ENCODE assay signal across 9 cellular contexts in genomic region chr4:72468904-72469502, GRCh38.
DNase-seq lines count a peak whose midpoint lies in the region; ATAC-seq and TF ChIP-seq lines count a peak whose summit lies in the region.
"Had no signal": no experiment of that assay in that cellular context is flagged by ENCODE, and none has a peak within 500 bp of the region (broad histone marks: within the 10 kb centered on the region; RNA-seq: fewer than 3 reads in every experiment).

No MANE protein-coding gene starts in this region.

- no peak overlapping the region for H3K4me2 ChIP-seq in PC-9

- no peaks in the 10 kb centered on the region for H3K27me3 ChIP-seq in PC-9 (ENCODE audit: insufficient read depth, low read depth)
- H3K27me3 ChIP-seq: stomach had no signal

- POLR2A ChIA-PET in activated CD8-positive, alpha-beta T cell treated with anti-CD3 and anti-CD28 coated beads for 36 hours (lab: Charles Lee), result no interaction called here
- POLR2A ChIA-PET in activated CD8-positive, alpha-beta T cell treated with anti-CD3 and anti-CD28 coated beads, Interleukin-2, amount 10 ng/mL, durations not matched to agents 7 days and 5 days (lab: Charles Lee), result no interaction called here
- POLR2A ChIA-PET in PC-9 (lab: Charles Lee; ENCODE audit: unreplicated experiment), result no interaction called here

- H3K4me3 ChIP-seq in PC-9, result no peak overlapping the region
- H3K4me3 ChIP-seq: stomach had no signal

- H2AFZ ChIP-seq in PC-9, result no peak overlapping the region

- H3K9me3 Mint-ChIP-seq in activated CD8-positive, alpha-beta T cell treated with anti-CD3 and anti-CD28 coated beads for 36 hours, result peaks cover 1% of the 10 kb centered on the region
- no peaks in the 10 kb centered on the region for H3K9me3 Mint-ChIP-seq in activated CD8-positive, alpha-beta T cell treated with anti-CD3 and anti-CD28 coated beads, Interleukin-2, amount 10 ng/mL, durations not matched to agents 7 days and 5 days (ENCODE audit: insufficient read depth)
- peaks cover 6% of the 10 kb centered on the region for H3K9me3 Mint-ChIP-seq in type B pancreatic cell

- no peak for ATAC-seq in activated CD8-positive, alpha-beta T cell treated with anti-CD3 and anti-CD28 coated beads for 36 hours
- ATAC-seq in activated CD8-positive, alpha-beta T cell treated with anti-CD3 and anti-CD28 coated beads, Interleukin-2, amount 10 ng/mL, durations not matched to agents 7 days and 5 days, result no peak
- ATAC-seq in HG03039 (IDR thresholded peaks at IDR 0.05; ENCODE audit: unreplicated experiment) (no peak), HG03108 (IDR thresholded peaks at IDR 0.05; ENCODE audit: unreplicated experiment) (no peak)

- DNase-seq in activated CD8-positive, alpha-beta T cell treated with anti-CD3 and anti-CD28 coated beads for 36 hours, result no peak
- no peak for DNase-seq in activated CD8-positive, alpha-beta T cell treated with anti-CD3 and anti-CD28 coated beads, Interleukin-2, amount 10 ng/mL, durations not matched to agents 7 days and 5 days
- DNase-seq in PC-9 (no peak), fibroblast of peridontal ligament (ENCODE audit: extremely low read depth) (peak; percentile 66), type B pancreatic cell (ENCODE audit: extremely low spot score, unreplicated experiment) (no peak), NCI-H2171 (lab: John Stamatoyannopoulos, UW) (no peak)
- DNase-seq: stomach had no signal

- no peaks in the 10 kb centered on the region for H3K4me1 Mint-ChIP-seq in activated CD8-positive, alpha-beta T cell treated with anti-CD3 and anti-CD28 coated beads for 36 hours (ENCODE audit: low read depth)
- no peaks in the 10 kb centered on the region for H3K4me1 Mint-ChIP-seq in activated CD8-positive, alpha-beta T cell treated with anti-CD3 and anti-CD28 coated beads, Interleukin-2, amount 10 ng/mL, durations not matched to agents 7 days and 5 days (ENCODE audit: low read depth)
- H3K4me1 Mint-ChIP-seq in type B pancreatic cell (ENCODE audit: unreplicated experiment), result no peaks in the 10 kb centered on the region

- no peaks in the 10 kb centered on the region for H3K9me3 ChIP-seq in PC-9 (ENCODE audit: insufficient read depth, low read depth)
- H3K9me3 ChIP-seq: stomach had no signal

- H3K27ac Mint-ChIP-seq in activated CD8-positive, alpha-beta T cell treated with anti-CD3 and anti-CD28 coated beads for 36 hours, result no peak overlapping the region
- H3K27ac Mint-ChIP-seq in activated CD8-positive, alpha-beta T cell treated with anti-CD3 and anti-CD28 coated beads, Interleukin-2, amount 10 ng/mL, durations not matched to agents 7 days and 5 days, result no peak overlapping the region
- no peak overlapping the region for H3K27ac Mint-ChIP-seq in type B pancreatic cell

- H3K27me3 Mint-ChIP-seq in activated CD8-positive, alpha-beta T cell treated with anti-CD3 and anti-CD28 coated beads for 36 hours, result no peaks in the 10 kb centered on the region
- H3K27me3 Mint-ChIP-seq in activated CD8-positive, alpha-beta T cell treated with anti-CD3 and anti-CD28 coated beads, Interleukin-2, amount 10 ng/mL, durations not matched to agents 7 days and 5 days (ENCODE audit: low read depth), result no peaks in the 10 kb centered on the region
- peaks cover 2% of the 10 kb centered on the region for H3K27me3 Mint-ChIP-seq in type B pancreatic cell

- peak; percentile 67 for TF ChIP-seq CTCF in activated CD8-positive, alpha-beta T cell treated with anti-CD3 and anti-CD28 coated beads for 36 hours (IDR thresholded peaks at IDR 0.05)
- peak; percentile 72 for TF ChIP-seq CTCF in PC-9 (conservative IDR thresholded peaks at IDR 0.05)
- peak; percentile 84 for TF ChIP-seq CTCF in type B pancreatic cell (conservative IDR thresholded peaks at IDR 0.05)

- no peaks in the 10 kb centered on the region for H4K20me1 ChIP-seq in PC-9 (ENCODE audit: insufficient read depth)

- intact Hi-C loops in activated CD8-positive, alpha-beta T cell treated with anti-CD3 and anti-CD28 coated beads for 36 hours (cut with micrococcal nuclease), result loop anchor here (5.0 kb wide), 1 partner anchor 142 kb away; no protein-coding TSS in a partner anchor
- intact Hi-C loops in PC-9 (cut with micrococcal nuclease; ENCODE audit: unreplicated experiment), result loop anchor here (1.0 to 5.0 kb wide), 2 partner anchors 143 to 172 kb away; no protein-coding TSS in a partner anchor

- H3K4me1 ChIP-seq in PC-9 (replicated peaks; ENCODE audit: insufficient read depth), result no peaks in the 10 kb centered on the region
- H3K4me1 ChIP-seq: stomach had no signal

- H3F3A ChIP-seq in PC-9 (ENCODE audit: insufficient read depth, low read depth), result no peaks in the 10 kb centered on the region

- no TSS peak for BruUV-seq in PC-9 (replicated peaks; lab: Mats Ljungman, UMichigan)

- CTCF ChIA-PET in activated CD8-positive, alpha-beta T cell treated with anti-CD3 and anti-CD28 coated beads for 36 hours (lab: Charles Lee), result interaction anchor here (1.3 kb wide), 1 partner anchor 17 kb away, joined by 5 read pairs; no protein-coding TSS in a partner anchor
- CTCF ChIA-PET in activated CD8-positive, alpha-beta T cell treated with anti-CD3 and anti-CD28 coated beads, Interleukin-2, amount 10 ng/mL, durations not matched to agents 7 days and 5 days (lab: Charles Lee), result interaction anchor here (1.4 kb wide), 1 partner anchor 143 kb away, joined by 4 read pairs; no protein-coding TSS in a partner anchor
- CTCF ChIA-PET in PC-9 (lab: Charles Lee), result no interaction called here

- H3K79me2 ChIP-seq in PC-9 (ENCODE audit: low read depth), result no peaks in the 10 kb centered on the region

- H3K9me2 ChIP-seq in PC-9 (ENCODE audit: insufficient read depth), result no peaks in the 10 kb centered on the region

- H3K36me3 ChIP-seq in PC-9 (ENCODE audit: low read depth), result no peaks in the 10 kb centered on the region
- H3K36me3 ChIP-seq: stomach had no signal

- no peak overlapping the region for H3K4me3 Mint-ChIP-seq in activated CD8-positive, alpha-beta T cell treated with anti-CD3 and anti-CD28 coated beads for 36 hours
- no peak overlapping the region for H3K4me3 Mint-ChIP-seq in activated CD8-positive, alpha-beta T cell treated with anti-CD3 and anti-CD28 coated beads, Interleukin-2, amount 10 ng/mL, durations not matched to agents 7 days and 5 days
- no peak overlapping the region for H3K4me3 Mint-ChIP-seq in type B pancreatic cell

- H3K36me3 Mint-ChIP-seq in activated CD8-positive, alpha-beta T cell treated with anti-CD3 and anti-CD28 coated beads for 36 hours (ENCODE audit: low read depth), result no peaks in the 10 kb centered on the region
- H3K36me3 Mint-ChIP-seq in activated CD8-positive, alpha-beta T cell treated with anti-CD3 and anti-CD28 coated beads, Interleukin-2, amount 10 ng/mL, durations not matched to agents 7 days and 5 days (ENCODE audit: low read depth), result no peaks in the 10 kb centered on the region
- H3K36me3 Mint-ChIP-seq in type B pancreatic cell, result no peaks in the 10 kb centered on the region

- no peak overlapping the region for H3K27ac ChIP-seq in PC-9
- H3K27ac ChIP-seq: stomach had no signal
